Comparison of ENCODE assay signal across 9 cellular contexts in the genomic region with DNA sequence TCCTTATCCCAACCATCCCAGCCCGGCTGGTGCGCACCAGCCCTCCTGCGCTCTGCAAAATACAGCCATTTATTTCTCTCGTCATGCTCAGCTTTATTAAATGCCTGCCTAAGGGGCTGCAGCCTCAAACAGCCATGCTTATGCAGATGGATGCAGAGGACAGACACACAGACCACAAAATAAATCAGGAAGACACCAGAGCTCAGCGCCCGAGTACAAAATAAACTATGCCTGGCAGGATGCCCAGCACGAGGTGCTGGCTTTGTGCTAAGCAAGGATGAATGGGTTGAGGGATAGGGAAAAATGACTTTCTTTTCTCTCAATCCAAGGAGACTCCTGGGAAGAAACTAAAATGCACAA.
DNase-seq lines count a peak whose midpoint lies in the region; ATAC-seq and TF ChIP-seq lines count a peak whose summit lies in the region.
"Had no signal": no experiment of that assay in that cellular context is flagged by ENCODE, and none has a peak within 500 bp of the region (broad histone marks: within the 10 kb centered on the region; RNA-seq: fewer than 3 reads in every experiment).

No MANE protein-coding gene starts in this region.

- CTCF ChIA-PET in naive thymus-derived CD4-positive, alpha-beta T cell (lab: Charles Lee): no interaction called here

- H3K4me3 Mint-ChIP-seq in naive thymus-derived CD4-positive, alpha-beta T cell: no peak overlapping the region

- no peak for TF ChIP-seq CTCF in colonic mucosa (IDR thresholded peaks at IDR 0.05)

- peaks cover 10 to 25% (median 15%) of the 10 kb centered on the region in 5 donors for H3K27me3 Mint-ChIP-seq in naive thymus-derived CD4-positive, alpha-beta T cell

- no peak overlapping the region for H3K27ac Mint-ChIP-seq in naive thymus-derived CD4-positive, alpha-beta T cell

- H3K4me3 ChIP-seq in colonic mucosa: no peak overlapping the region
- no peak overlapping the region for H3K4me3 ChIP-seq in naive thymus-derived CD4-positive, alpha-beta T cell (ENCODE audit: low read length)

- no peaks in the 10 kb centered on the region for H3K9me3 Mint-ChIP-seq in naive thymus-derived CD4-positive, alpha-beta T cell

- no peaks in the 10 kb centered on the region for H3K27me3 ChIP-seq in colonic mucosa
- H3K27me3 ChIP-seq in naive thymus-derived CD4-positive, alpha-beta T cell (ENCODE audit: control insufficient read depth in 2 of 2, insufficient read depth in 2 of 2, low read length in 2 of 2): peaks cover 0 to 3% of the 10 kb centered on the region in 2 donors

- H3K27ac ChIP-seq in colonic mucosa: no peak overlapping the region
- no peak overlapping the region for H3K27ac ChIP-seq in naive thymus-derived CD4-positive, alpha-beta T cell (ENCODE audit: low read depth, low read length)

- no peak for ATAC-seq in naive thymus-derived CD4-positive, alpha-beta T cell
- no peak for ATAC-seq in HG03025 (IDR thresholded peaks at IDR 0.05; ENCODE audit: low FRiP score, unreplicated experiment)

- intact Hi-C loops in colonic mucosa (cut with DNase I): no loop called here
- intact Hi-C loops in naive thymus-derived CD4-positive, alpha-beta T cell (cut with micrococcal nuclease): no loop called here

- H3K4me1 ChIP-seq in colonic mucosa: no peaks in the 10 kb centered on the region
- H3K4me1 ChIP-seq in naive thymus-derived CD4-positive, alpha-beta T cell (ENCODE audit: control insufficient read depth in 2 of 2, insufficient read depth in 2 of 2, low read length in 2 of 2): no peaks in the 10 kb centered on the region

- POLR2A ChIA-PET in naive thymus-derived CD4-positive, alpha-beta T cell (lab: Charles Lee): no interaction called here

- no peaks in the 10 kb centered on the region for H3K4me1 Mint-ChIP-seq in naive thymus-derived CD4-positive, alpha-beta T cell

- H3K9me3 ChIP-seq in colonic mucosa: no peaks in the 10 kb centered on the region
- H3K9me3 ChIP-seq in naive thymus-derived CD4-positive, alpha-beta T cell (ENCODE audit: control insufficient read depth in 2 of 3, low read length in 3 of 3): no peaks in the 10 kb centered on the region

- no peak overlapping the region for H3K9ac ChIP-seq in colonic mucosa (ENCODE audit: low read depth in 2 of 2, low read length in 2 of 2)

- no peaks in the 10 kb centered on the region for H3K36me3 ChIP-seq in colonic mucosa
- H3K36me3 ChIP-seq in naive thymus-derived CD4-positive, alpha-beta T cell (ENCODE audit: control insufficient read depth in 2 of 3, insufficient read depth in 3 of 3, low read length in 3 of 3): no peaks in the 10 kb centered on the region

- no peaks in the 10 kb centered on the region for H3K36me3 Mint-ChIP-seq in naive thymus-derived CD4-positive, alpha-beta T cell

- DNase-seq in AG20443 (ENCODE audit: low spot score): peak; percentile 67
- peak; percentile 84 for DNase-seq in NCI-H1092 treated with DMSO at 0.1 percent for 48 hours (lab: John Stamatoyannopoulos, UW)
- DNase-seq in colonic mucosa: peak; percentile 48
- DNase-seq in mucosa of gallbladder (ENCODE audit: low spot score): peak; percentile 65
- DNase-seq in naive thymus-derived CD4-positive, alpha-beta T cell: no peak
- no peak for DNase-seq in KG1 (lab: John Stamatoyannopoulos, UW)
- no peak for DNase-seq in NCI-H524 treated with DMSO at 0.1 percent for 48 hours (lab: John Stamatoyannopoulos, UW)
- DNase-seq: activated naive CD4-positive, alpha-beta T cell treated with anti-CD3 and anti-CD28 coated beads, Interleukin-2, amount 50 U/mL, for 16 hours had no signal

Comparison
In these comparisons a context has a peak if more than half of its experiments do, and no peak if none do; other contexts are left out.
1. DNase-seq: peak in AG20443 (single experiment), NCI-H1092 treated with DMSO at 0.1 percent for 48 hours (single experiment), colonic mucosa (single experiment) and mucosa of gallbladder (single experiment); none in naive thymus-derived CD4-positive, alpha-beta T cell (0 of 9), KG1 (single experiment) and NCI-H524 treated with DMSO at 0.1 percent for 48 hours (single experiment).